Comparison of ENCODE assay signal across 20 cellular contexts in genomic region chr5:106331415-106331814, GRCh38.
DNase-seq lines count a peak whose midpoint lies in the region; ATAC-seq and TF ChIP-seq lines count a peak whose summit lies in the region.
"Had no signal": no experiment of that assay in that cellular context is flagged by ENCODE, and none has a peak within 500 bp of the region (broad histone marks: within the 10 kb centered on the region; RNA-seq: fewer than 3 reads in every experiment).

No MANE protein-coding gene starts in this region.

- DNase-seq in AG04449 (ENCODE audit: low read depth, low spot score) (peak; percentile 92), HCEC 1CT (peak; percentile 97), astrocyte of the cerebellum (ENCODE audit: low read depth) (peak; percentile 80), hepatic stellate cell (ENCODE audit: low spot score) (peak; percentile 4), OCI-LY7 (ENCODE audit: low spot score) (no peak)
- DNase-seq in stimulated activated naive CD8-positive, alpha-beta T cell treated with anti-CD3 and anti-CD28 coated beads, Interleukin-15, amount 100 ng/mL, for 72 hours = no peak
- DNase-seq: activated CD4-positive, alpha-beta T cell treated with anti-CD3 and anti-CD28 coated beads, Interleukin-2, amount 50 U/mL, for 48 hours; activated naive CD8-positive, alpha-beta T cell treated with anti-CD3 and anti-CD28 coated beads, Interleukin-2, amount 10 ng/mL, durations not matched to agents 7 days and 5 days; endodermal cell; naive B cell; NCI-H1092; NCI-H526 treated with DMSO at 0.1 percent for 48 hours; PC-3; stimulated activated naive B cell treated with anti-CD40 and anti-IgM and Interleukin-4, amounts not matched to agents 10 μg/mL and 1 μg/mL and 100 μg/mL, for 72 hours; upper lobe of left lung had no signal

- POLR2A ChIA-PET in AG04449 (lab: Yijun Ruan, JAX) = no interaction called here
- POLR2A ChIA-PET in OCI-LY7 (lab: Charles Lee) = interaction anchor here (1.1 kb wide), 1 partner anchor 10 kb away, joined by 3 read pairs; no protein-coding TSS in a partner anchor

- no peaks in the 10 kb centered on the region for H3K4me1 Mint-ChIP-seq in stimulated activated naive CD8-positive, alpha-beta T cell treated with anti-CD3 and anti-CD28 coated beads, Interleukin-15, amount 100 ng/mL, for 72 hours
- H3K4me1 Mint-ChIP-seq: activated naive CD8-positive, alpha-beta T cell treated with anti-CD3 and anti-CD28 coated beads, Interleukin-2, amount 10 ng/mL, durations not matched to agents 7 days and 5 days; endodermal cell; IgD-negative memory B cell; naive B cell; stimulated activated naive B cell treated with anti-CD40 and anti-IgM and Interleukin-4, amounts not matched to agents 10 μg/mL and 1 μg/mL and 100 μg/mL, for 72 hours had no signal

- no peaks in the 10 kb centered on the region for H3K27me3 Mint-ChIP-seq in stimulated activated naive CD8-positive, alpha-beta T cell treated with anti-CD3 and anti-CD28 coated beads, Interleukin-15, amount 100 ng/mL, for 72 hours
- H3K27me3 Mint-ChIP-seq: activated naive CD8-positive, alpha-beta T cell treated with anti-CD3 and anti-CD28 coated beads, Interleukin-2, amount 10 ng/mL, durations not matched to agents 7 days and 5 days; IgD-negative memory B cell; naive B cell; stimulated activated naive B cell treated with anti-CD40 and anti-IgM and Interleukin-4, amounts not matched to agents 10 μg/mL and 1 μg/mL and 100 μg/mL, for 72 hours had no signal

- CTCF ChIA-PET in AG04449 (lab: Yijun Ruan, JAX) (no interaction called here), OCI-LY7 (lab: Charles Lee; ENCODE audit: unreplicated experiment) (no interaction called here)

- H2AFZ ChIP-seq in OCI-LY7 (ENCODE audit: low read length) = no peak overlapping the region

- intact Hi-C loops in OCI-LY7 (cut with micrococcal nuclease; ENCODE audit: unreplicated experiment) = no loop called here

- H3K27ac ChIP-seq in OCI-LY7 (ENCODE audit: low read depth, low read length, poor library complexity, severe bottlenecking) = no peak overlapping the region
- H3K27ac ChIP-seq: A549, upper lobe of left lung had no signal

- H3K4me3 ChIP-seq in AG04449 (ENCODE audit: low read depth, low read length) (no peak overlapping the region), astrocyte of the cerebellum (ENCODE audit: low read depth, low read length) (no peak overlapping the region), OCI-LY7 (ENCODE audit: low read depth, low read length, poor library complexity, severe bottlenecking) (no peak overlapping the region)
- H3K4me3 ChIP-seq: A549, HAP-1, upper lobe of left lung had no signal

- no peak overlapping the region for H3K4me2 ChIP-seq in OCI-LY7 (ENCODE audit: low read length)
- H3K4me2 ChIP-seq: A549 had no signal

- H4K20me1 ChIP-seq in OCI-LY7 (ENCODE audit: insufficient read depth, low read length) = no peaks in the 10 kb centered on the region

- no TSS peak for BruUV-seq in OCI-LY7 (replicated peaks; lab: Mats Ljungman, UMichigan)

- in situ Hi-C loops in astrocyte of the cerebellum (cut with HindIII; ENCODE audit: low sequenced_read_pairs) = no loop called here

- ATAC-seq in stimulated activated naive CD8-positive, alpha-beta T cell treated with anti-CD3 and anti-CD28 coated beads, Interleukin-15, amount 100 ng/mL, for 72 hours = no peak
- no peak for ATAC-seq in activated CD4-positive, CD25-positive, alpha-beta regulatory T cell treated with anti-CD3 and anti-CD28 coated beads, Interleukin-2, amount 50 U/mL, for 24 hours
- no peak for ATAC-seq in GM21515 (IDR thresholded peaks at IDR 0.05; ENCODE audit: unreplicated experiment)
- ATAC-seq: A549; PC-3; stimulated activated naive B cell treated with anti-CD40 and anti-IgM and Interleukin-4, amounts not matched to agents 10 μg/mL and 1 μg/mL and 100 μg/mL, for 72 hours had no signal

- peaks cover 6 to 14% of the 10 kb centered on the region in 2 donors for H3K9me3 Mint-ChIP-seq in stimulated activated naive CD8-positive, alpha-beta T cell treated with anti-CD3 and anti-CD28 coated beads, Interleukin-15, amount 100 ng/mL, for 72 hours

- H3K4me3 Mint-ChIP-seq in stimulated activated naive CD8-positive, alpha-beta T cell treated with anti-CD3 and anti-CD28 coated beads, Interleukin-15, amount 100 ng/mL, for 72 hours = no peak overlapping the region
- H3K4me3 Mint-ChIP-seq: activated naive CD8-positive, alpha-beta T cell treated with anti-CD3 and anti-CD28 coated beads, Interleukin-2, amount 10 ng/mL, durations not matched to agents 7 days and 5 days; endodermal cell; IgD-negative memory B cell; naive B cell; stimulated activated naive B cell treated with anti-CD40 and anti-IgM and Interleukin-4, amounts not matched to agents 10 μg/mL and 1 μg/mL and 100 μg/mL, for 72 hours had no signal

- H3K79me2 ChIP-seq in OCI-LY7 (ENCODE audit: insufficient read depth, low read depth, low read length) = no peaks in the 10 kb centered on the region

- TF ChIP-seq CTCF in AG04449 (IDR thresholded peaks at IDR 0.05; ENCODE audit: insufficient read depth, low read length, missing control alignments) (no peak), astrocyte of the cerebellum (IDR thresholded peaks at IDR 0.05; ENCODE audit: low read depth, low read length, missing control alignments) (no peak), OCI-LY7 (conservative IDR thresholded peaks at IDR 0.05; ENCODE audit: low read length) (no peak)

- H3K27ac Mint-ChIP-seq in stimulated activated naive CD8-positive, alpha-beta T cell treated with anti-CD3 and anti-CD28 coated beads, Interleukin-15, amount 100 ng/mL, for 72 hours = no peak overlapping the region
- H3K27ac Mint-ChIP-seq: activated naive CD8-positive, alpha-beta T cell treated with anti-CD3 and anti-CD28 coated beads, Interleukin-2, amount 10 ng/mL, durations not matched to agents 7 days and 5 days; endodermal cell; IgD-negative memory B cell; naive B cell; stimulated activated naive B cell treated with anti-CD40 and anti-IgM and Interleukin-4, amounts not matched to agents 10 μg/mL and 1 μg/mL and 100 μg/mL, for 72 hours had no signal

- H3K9me2 ChIP-seq in OCI-LY7 (ENCODE audit: insufficient read depth, low read length) = no peaks in the 10 kb centered on the region

- no peaks in the 10 kb centered on the region for H3K9me3 ChIP-seq in OCI-LY7 (ENCODE audit: low read length)
- H3K9me3 ChIP-seq: A549, HAP-1 had no signal

- H3K4me1 ChIP-seq in OCI-LY7 (ENCODE audit: insufficient read depth, low read length, poor library complexity, severe bottlenecking) = no peaks in the 10 kb centered on the region
- H3K4me1 ChIP-seq: A549, HAP-1, upper lobe of left lung had no signal

- no peaks in the 10 kb centered on the region for H3K36me3 ChIP-seq in OCI-LY7 (ENCODE audit: insufficient read depth, low read length)
- H3K36me3 ChIP-seq: HAP-1, upper lobe of left lung had no signal

Comparison
In these comparisons a context has a peak if more than half of its experiments do, and no peak if none do; other contexts are left out.
1. DNase-seq: peak in AG04449 (single experiment), HCEC 1CT (single experiment), astrocyte of the cerebellum (single experiment) and hepatic stellate cell (single experiment); none in stimulated activated naive CD8-positive, alpha-beta T cell treated with anti-CD3 and anti-CD28 coated beads, Interleukin-15, amount 100 ng/mL, for 72 hours (0 of 2) and OCI-LY7 (single experiment).